20 cellular contexts compared by ENCODE assay signal in genomic region chrX:39848900-39849299, GRCh38.
A peak's percentile ranks its signal among the peaks of the same experiment; 100 is the strongest.
DNase-seq lines count a peak whose midpoint lies in the region; ATAC-seq and TF ChIP-seq lines count a peak whose summit lies in the region.
"Had no signal": no experiment of that assay in that cellular context is flagged by ENCODE, and none has a peak within 500 bp of the region (broad histone marks: within the 10 kb centered on the region; RNA-seq: fewer than 3 reads in every experiment).

No MANE protein-coding gene starts in this region.

- intact Hi-C loops in heart right ventricle (cut with DNase I), result no loop called here

- H3K9me3 ChIP-seq in cardiac muscle cell (ENCODE audit: low read depth), result no peaks in the 10 kb centered on the region
- H3K9me3 ChIP-seq in heart right ventricle, result no peaks in the 10 kb centered on the region
- H3K9me3 ChIP-seq in SK-N-SH, result no peaks in the 10 kb centered on the region
- H3K9me3 ChIP-seq in BE2C, result no peaks in the 10 kb centered on the region
- H3K9me3 ChIP-seq: gastrocnemius medialis, Peyer's patch, psoas muscle, upper lobe of left lung had no signal

- 82 to 86% methylated on average over 7 of the region's 7 CpGs for WGBS in heart right ventricle, 2 donors
- 33% methylated on average over 7 of the region's 7 CpGs for WGBS in SK-N-SH (ENCODE audit: low lambda C conversion rate)

- CTCF ChIA-PET in SK-N-SH (lab: Yijun Ruan, JAX), result no interaction called here

- peak overlapping the region; percentile 20 for H3K27ac ChIP-seq in cardiac muscle cell
- no peak overlapping the region for H3K27ac ChIP-seq in heart right ventricle
- no peak overlapping the region for H3K27ac ChIP-seq in SK-N-SH (ENCODE audit: low read depth in 2 of 2, low read length in 1 of 2)
- H3K27ac ChIP-seq: gastrocnemius medialis, Peyer's patch, psoas muscle, upper lobe of left lung had no signal

- H3K4me1 ChIP-seq in cardiac muscle cell (ENCODE audit: low read depth) (peaks cover 28% of the 10 kb centered on the region), heart right ventricle (peaks cover 0 to 17% (median 0%) of the 10 kb centered on the region in 9 donors), SK-N-SH (ENCODE audit: control insufficient read depth in 1 of 2, insufficient read depth in 2 of 2, low read depth in 1 of 2, low read length in 1 of 2) (peaks cover 7 to 21% of the 10 kb centered on the region in 2 experiments; a peak in 1 of 4 replicates), BE2C (no peaks in the 10 kb centered on the region; the same call in 1 of the 2 replicates)
- H3K4me1 ChIP-seq: gastrocnemius medialis, Peyer's patch, psoas muscle had no signal

- TF ChIP-seq EP300 in SK-N-SH (IDR thresholded peaks at IDR 0.05; ENCODE audit: borderline replicate concordance in 1 of 2, low read depth in 1 of 2, low read length in 1 of 2), result no peak

- H4K20me1 ChIP-seq in SK-N-SH (ENCODE audit: insufficient read depth), result no peaks in the 10 kb centered on the region

- no peaks in the 10 kb centered on the region for H3K9me2 ChIP-seq in SK-N-SH

- no peak overlapping the region for H3K9ac ChIP-seq in SK-N-SH

- no peak for TF ChIP-seq CTCF in cardiac muscle cell (IDR thresholded peaks at IDR 0.05; ENCODE audit: low read depth, low read length)
- TF ChIP-seq CTCF in heart right ventricle (IDR thresholded peaks at IDR 0.05), result no peak
- no peak for TF ChIP-seq CTCF in SK-N-SH (IDR thresholded peaks at IDR 0.05)
- no peak for TF ChIP-seq CTCF in fibroblast of mammary gland (conservative IDR thresholded peaks at IDR 0.05; ENCODE audit: control insufficient read depth, insufficient read depth, low read depth, low read length)
- no peak for TF ChIP-seq CTCF in BE2C (IDR thresholded peaks at IDR 0.05; ENCODE audit: low read depth, low read length)

- no peak overlapping the region for H2AFZ ChIP-seq in SK-N-SH (ENCODE audit: low read depth)

- POLR2A ChIA-PET in SK-N-SH (lab: Yijun Ruan, JAX), result no interaction called here

- ATAC-seq in heart right ventricle (no peak), GM18498 (IDR thresholded peaks at IDR 0.05; ENCODE audit: unreplicated experiment) (no peak)
- ATAC-seq: activated naive CD4-positive, alpha-beta T cell treated with anti-CD3 and anti-CD28 coated beads, Interleukin-2, amount 50 U/mL, for 72 hours; effector memory CD8-positive, alpha-beta T cell; naive thymus-derived CD4-positive, alpha-beta T cell had no signal

- H3F3A ChIP-seq in SK-N-SH (replicated peaks; ENCODE audit: insufficient read depth), result no peaks in the 10 kb centered on the region

- H3K79me2 ChIP-seq in SK-N-SH (ENCODE audit: insufficient read depth), result no peaks in the 10 kb centered on the region

- H3K36me3 ChIP-seq in cardiac muscle cell, result no peaks in the 10 kb centered on the region
- no peaks in the 10 kb centered on the region for H3K36me3 ChIP-seq in heart right ventricle
- H3K36me3 ChIP-seq in SK-N-SH (replicated peaks in 1 of 2; ENCODE audit: control insufficient read depth in 1 of 2, insufficient read depth in 2 of 2, low read length in 1 of 2), result no peaks in the 10 kb centered on the region
- no peaks in the 10 kb centered on the region for H3K36me3 ChIP-seq in BE2C
- H3K36me3 ChIP-seq: gastrocnemius medialis, Peyer's patch, upper lobe of left lung had no signal

- H3K27me3 ChIP-seq in cardiac muscle cell (no peaks in the 10 kb centered on the region), heart right ventricle (peaks cover 0 to 17% (median 0%) of the 10 kb centered on the region in 7 donors), SK-N-SH (ENCODE audit: insufficient read depth) (peaks cover 3% of the 10 kb centered on the region; the same call in 1 of the 2 replicates), BE2C (no peaks in the 10 kb centered on the region)
- H3K27me3 ChIP-seq: gastrocnemius medialis, Peyer's patch, upper lobe of left lung had no signal

- peak in 1 of 2 donors; percentile 32 for DNase-seq in cardiac muscle cell (ENCODE audit: low read depth in 1 of 2, low spot score in 1 of 2)
- DNase-seq in heart right ventricle, result no peak
- no peak for DNase-seq in SK-N-SH
- DNase-seq in fibroblast of mammary gland (ENCODE audit: low read depth), result peak; percentile 93
- DNase-seq in mesenteric fat pad (ENCODE audit: low spot score), result no peak
- DNase-seq in amniotic stem cell (lab: John Stamatoyannopoulos, UW), result no peak
- no peak for DNase-seq in BE2C
- DNase-seq: 8988T; activated CD4-positive, alpha-beta T cell treated with anti-CD3 and anti-CD28 coated beads, Interleukin-2, amount 10 ng/mL, durations not matched to agents 7 days and 5 days; central memory CD4-positive, alpha-beta T cell; effector memory CD8-positive, alpha-beta T cell; gastrocnemius medialis; H7; naive thymus-derived CD4-positive, alpha-beta T cell; NCI-H2029; Peyer's patch; psoas muscle; upper lobe of left lung had no signal

- TF ChIP-seq RAD21 in SK-N-SH (IDR thresholded peaks at IDR 0.05; ENCODE audit: low read length), result no peak

- no peak overlapping the region for H3K4me2 ChIP-seq in SK-N-SH

- H3K4me3 ChIP-seq in cardiac muscle cell, result no peak overlapping the region
- no peak overlapping the region for H3K4me3 ChIP-seq in heart right ventricle
- no peak overlapping the region for H3K4me3 ChIP-seq in SK-N-SH (ENCODE audit: low read depth in 2 of 2, low read length in 1 of 2)
- no peak overlapping the region for H3K4me3 ChIP-seq in fibroblast of mammary gland (ENCODE audit: control insufficient read depth, low read depth, low read length)
- no peak overlapping the region for H3K4me3 ChIP-seq in BE2C (ENCODE audit: low read depth, low read length)
- H3K4me3 ChIP-seq: gastrocnemius medialis, Peyer's patch, psoas muscle, upper lobe of left lung had no signal

TF ChIP-seq in SK-N-SH, 30 proteins besides CTCF, POLR2A, EP300 and RAD21:
- no peak for TF ChIP-seq FOXM1 (IDR thresholded peaks at IDR 0.05; ENCODE audit: low read depth)
- TF ChIP-seq RCOR1 (IDR thresholded peaks at IDR 0.05; ENCODE audit: low read length), result no peak
- no peak for TF ChIP-seq IRF3 (IDR thresholded peaks at IDR 0.05; ENCODE audit: low read depth, low read length)
- TF ChIP-seq MAX (IDR thresholded peaks at IDR 0.05; ENCODE audit: low read depth), result peak; percentile 47; the same call in 1 of the 2 replicates
- no peak for TF ChIP-seq JUND (IDR thresholded peaks at IDR 0.05)
- TF ChIP-seq FOXJ3 (CRISPR knock-in tag; IDR thresholded peaks at IDR 0.05), result no peak
- TF ChIP-seq GABPA (IDR thresholded peaks at IDR 0.05; ENCODE audit: low read depth), result no peak
- no peak for TF ChIP-seq SIN3A (IDR thresholded peaks at IDR 0.05; ENCODE audit: borderline replicate concordance, low read depth, low read length)
- TF ChIP-seq NRF1 (IDR thresholded peaks at IDR 0.05; ENCODE audit: low read depth, low read length), result no peak
- no peak for TF ChIP-seq TAF1 (IDR thresholded peaks at IDR 0.05; ENCODE audit: borderline replicate concordance, low read depth, low read length)
- TF ChIP-seq TCF12 (IDR thresholded peaks at IDR 0.05), result peak; percentile 28; the same call in 1 of the 2 replicates
TF ChIP-seq in SK-N-SH: peak in this region for 2.
